Comparison of ENCODE assay signal across 18 cellular contexts in the genomic region with DNA sequence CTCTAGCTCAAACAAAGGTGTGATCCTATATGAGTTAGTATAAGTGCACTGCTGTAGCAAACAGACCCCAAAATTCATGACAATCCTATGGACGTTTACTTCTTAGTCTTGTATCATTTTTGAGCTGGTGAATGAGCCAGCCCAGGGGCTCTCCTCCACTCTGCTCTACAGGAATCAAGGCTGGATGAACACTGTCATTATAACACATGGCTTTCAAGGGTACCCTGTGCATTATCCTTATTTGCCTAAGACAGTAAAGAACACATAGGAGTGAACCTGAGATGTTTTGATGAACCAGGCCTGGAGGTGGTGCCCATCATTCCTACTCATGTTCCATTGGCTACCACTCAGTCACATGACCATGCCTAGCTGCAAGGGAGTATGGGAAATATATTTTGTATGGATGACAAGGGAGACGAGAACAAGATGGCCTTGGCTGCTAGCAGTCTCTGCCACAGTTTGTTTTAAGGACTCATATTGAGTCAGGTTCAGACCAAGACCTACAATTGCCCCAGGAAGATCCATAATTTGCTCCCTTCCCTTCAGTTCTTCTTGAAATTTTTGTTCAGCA.
"Had no signal": no experiment of that assay in that cellular context is flagged by ENCODE, and none has a peak within 500 bp of the region (broad histone marks: within the 10 kb centered on the region; RNA-seq: fewer than 3 reads in every experiment).

No MANE protein-coding gene starts in this region.

- H3K9me3 ChIP-seq: heart left ventricle, stomach, thoracic aorta, transverse colon had no signal

- H3K36me3 Mint-ChIP-seq: naive thymus-derived CD8-positive, alpha-beta T cell had no signal

- H3K4me3 ChIP-seq: dorsolateral prefrontal cortex, heart left ventricle, stomach, thoracic aorta, transverse colon had no signal

- H3K4me1 ChIP-seq: heart left ventricle had no signal

- H3K36me3 ChIP-seq: heart left ventricle, stomach, thoracic aorta, transverse colon had no signal

- H3K9me3 Mint-ChIP-seq: naive thymus-derived CD8-positive, alpha-beta T cell had no signal

- ATAC-seq: heart left ventricle; naive thymus-derived CD8-positive, alpha-beta T cell; sciatic nerve had no signal

- FAIRE-seq: islet of Langerhans had no signal

- H3K4me3 Mint-ChIP-seq: naive thymus-derived CD8-positive, alpha-beta T cell had no signal

- H3K27ac ChIP-seq: dorsolateral prefrontal cortex, heart left ventricle, thoracic aorta, transverse colon had no signal

- DNase-seq: cortex of kidney; dorsolateral prefrontal cortex; effector CD8-positive, alpha-beta T cell; foreskin melanocyte; heart left ventricle; hypothalamus; kidney glomerular epithelial cell; naive thymus-derived CD8-positive, alpha-beta T cell; posterior cingulate gyrus; stimulated activated CD4-positive, alpha-beta T cell treated with anti-CD3 and anti-CD28 coated beads, Interleukin-2, amount 100 ng/mL, for 24 hours; stimulated activated CD4-positive, alpha-beta T cell treated with anti-CD3 and anti-CD28 coated beads, Interleukin-4, amount 100 ng/mL, for 4 hours; stimulated activated naive CD4-positive, alpha-beta T cell; stomach; substantia nigra; transverse colon had no signal

- H3K27ac Mint-ChIP-seq: naive thymus-derived CD8-positive, alpha-beta T cell had no signal

- H3K27me3 ChIP-seq: transverse colon had no signal
